10 cellular contexts compared by ENCODE assay signal in the genomic region with DNA sequence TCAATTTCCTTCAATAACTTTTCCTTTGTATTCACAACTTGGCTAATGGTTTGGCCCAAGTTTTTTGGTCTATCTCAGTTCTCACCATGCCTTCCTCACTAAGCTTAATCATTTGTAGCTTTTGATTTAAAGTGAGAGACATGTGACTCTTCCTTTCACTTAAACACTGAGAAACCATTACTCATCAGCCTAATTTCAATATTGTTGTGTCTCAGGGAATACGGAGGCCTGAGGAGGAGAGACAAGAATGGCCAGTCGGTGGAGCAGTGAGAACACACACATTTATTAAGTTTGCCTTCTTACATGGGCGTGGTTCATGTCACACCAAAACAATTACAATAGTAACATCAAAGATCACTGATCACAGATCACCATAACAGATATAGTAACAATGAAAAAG. TPM values are rescaled to one million over a fixed set of nuclear protein-coding genes. Genes with fewer than 3 reads are reported as not detected.
DNase-seq lines count a peak whose midpoint lies in the region; ATAC-seq, FAIRE-seq and TF ChIP-seq lines count a peak whose summit lies in the region.
"Had no signal": no experiment of that assay in that cellular context is flagged by ENCODE, and none has a peak within 500 bp of the region (broad histone marks: within the 10 kb centered on the region; RNA-seq: fewer than 3 reads in every experiment).

No MANE protein-coding gene starts in this region.

- peak overlapping the region; percentile 95 for H3K27ac Mint-ChIP-seq in activated CD4-positive, alpha-beta T cell treated with anti-CD3 and anti-CD28 coated beads, Interleukin-2, amount 10 ng/mL, durations not matched to agents 24 days and 14 days
- H3K27ac Mint-ChIP-seq in immature natural killer cell = peak overlapping the region; percentile 12 to 65 (median 34)
- H3K27ac Mint-ChIP-seq: neural progenitor cell had no signal

- H3K36me3 ChIP-seq in adrenal gland (replicated peaks in 1 of 2) (no peaks in the 10 kb centered on the region), pancreas (no peaks in the 10 kb centered on the region)

- H3K27me3 ChIP-seq in adrenal gland (no peaks in the 10 kb centered on the region), pancreas (no peaks in the 10 kb centered on the region)
- H3K27me3 ChIP-seq: neural progenitor cell had no signal

- TF ChIP-seq POLR2A in adrenal gland (IDR thresholded peaks at IDR 0.05) = no peak

- H3K27ac ChIP-seq in adrenal gland (no peak overlapping the region), pancreas (no peak overlapping the region), substantia nigra (ENCODE audit: low read depth, low read length, poor library complexity, severe bottlenecking) (no peak overlapping the region)
- H3K27ac ChIP-seq: neural progenitor cell had no signal

- TF ChIP-seq CTCF in adrenal gland (IDR thresholded peaks at IDR 0.05) (no peak), pancreas (IDR thresholded peaks at IDR 0.05) (no peak)

- peaks cover 54% of the 10 kb centered on the region for H3K4me1 Mint-ChIP-seq in activated CD4-positive, alpha-beta T cell treated with anti-CD3 and anti-CD28 coated beads, Interleukin-2, amount 10 ng/mL, durations not matched to agents 24 days and 14 days
- H3K4me1 Mint-ChIP-seq in immature natural killer cell = peaks cover 28 to 47% of the 10 kb centered on the region in 2 donors

- no peaks in the 10 kb centered on the region for H3K4me1 ChIP-seq in adrenal gland (replicated peaks in 1 of 2)
- no peaks in the 10 kb centered on the region for H3K4me1 ChIP-seq in pancreas

- no peak for DNase-seq in activated CD4-positive, alpha-beta T cell treated with anti-CD3 and anti-CD28 coated beads, Interleukin-2, amount 10 ng/mL, durations not matched to agents 24 days and 14 days
- DNase-seq in immature natural killer cell (peak in 1 of 3 donors; percentile 12), adrenal gland (no peak), pancreas (no peak), hippocampal formation (lab: John Stamatoyannopoulos, UW) (no peak), substantia nigra (lab: John Stamatoyannopoulos, UW) (no peak)
- DNase-seq: GF-D8 had no signal

- H3K9me3 Mint-ChIP-seq in activated CD4-positive, alpha-beta T cell treated with anti-CD3 and anti-CD28 coated beads, Interleukin-2, amount 10 ng/mL, durations not matched to agents 24 days and 14 days = peaks cover 5% of the 10 kb centered on the region
- no peaks in the 10 kb centered on the region for H3K9me3 Mint-ChIP-seq in immature natural killer cell

- FAIRE-seq in pancreas (lab: Jason Lieb, UNC) = no peak

- intact Hi-C loops in activated CD4-positive, alpha-beta T cell treated with anti-CD3 and anti-CD28 coated beads, Interleukin-2, amount 10 ng/mL, durations not matched to agents 24 days and 14 days (cut with micrococcal nuclease) = loop anchor here (1.0 to 5.0 kb wide), 14 partner anchors 38 to 1346 kb away; a partner anchor contains a TSS
- intact Hi-C loops in adrenal gland (cut with DNase I) (no loop called here), pancreas (cut with DNase I) (no loop called here)

- H3K4me3 ChIP-seq in adrenal gland (no peak overlapping the region), pancreas (no peak overlapping the region)
- H3K4me3 ChIP-seq: neural progenitor cell had no signal

- no peaks in the 10 kb centered on the region for H3K27me3 Mint-ChIP-seq in activated CD4-positive, alpha-beta T cell treated with anti-CD3 and anti-CD28 coated beads, Interleukin-2, amount 10 ng/mL, durations not matched to agents 24 days and 14 days
- peaks cover 0 to 3% (median 2%) of the 10 kb centered on the region in 3 donors for H3K27me3 Mint-ChIP-seq in immature natural killer cell (ENCODE audit: low read depth in 3 of 3)

- H3K9me3 ChIP-seq in adrenal gland (replicated peaks in 1 of 3) = no peaks in the 10 kb centered on the region
- H3K9me3 ChIP-seq in pancreas = no peaks in the 10 kb centered on the region

- ATAC-seq in GM18511 (IDR thresholded peaks at IDR 0.05; ENCODE audit: unreplicated experiment) = peak; percentile 91
- ATAC-seq in HG02759 (IDR thresholded peaks at IDR 0.05; ENCODE audit: unreplicated experiment) = peak; percentile 74
- ATAC-seq in pancreas = no peak

- 61 to 80% (median 67%) methylated on average over 3 of the region's 3 CpGs for WGBS in adrenal gland, 4 donors
- WGBS in pancreas, 2 donors = 76 to 77% methylated on average over 3 of the region's 3 CpGs

- H3K4me3 Mint-ChIP-seq in activated CD4-positive, alpha-beta T cell treated with anti-CD3 and anti-CD28 coated beads, Interleukin-2, amount 10 ng/mL, durations not matched to agents 24 days and 14 days = peak overlapping the region; percentile 72
- peak overlapping the region; percentile 21 to 65 (median 60) for H3K4me3 Mint-ChIP-seq in immature natural killer cell
- H3K4me3 Mint-ChIP-seq: neural progenitor cell had no signal

- peaks cover 40% of the 10 kb centered on the region for H3K36me3 Mint-ChIP-seq in activated CD4-positive, alpha-beta T cell treated with anti-CD3 and anti-CD28 coated beads, Interleukin-2, amount 10 ng/mL, durations not matched to agents 24 days and 14 days (ENCODE audit: low read depth)
- H3K36me3 Mint-ChIP-seq in immature natural killer cell = peaks cover 0 to 9% (median 0%) of the 10 kb centered on the region in 3 donors

RNA-seq across cellular contexts. Expression of a gene that starts 56.7 kb away (rescaled TPM):
- 30.4 and 30.7 TPM in 2 replicates for total RNA-seq in activated CD4-positive, alpha-beta T cell treated with anti-CD3 and anti-CD28 coated beads, Interleukin-2, amount 10 ng/mL, durations not matched to agents 24 days and 14 days
- 10 to 100 TPM; 21.9 to 37.8 (median 27.2) TPM for polyA plus RNA-seq in immature natural killer cell
- 1 to 10 TPM; 1.9 to 3.9 (median 2.7) TPM for total RNA-seq in adrenal gland
- 1 to 10 TPM; 1.4 to 1.8 (median 1.5) TPM for polyA plus RNA-seq in adrenal gland
- total RNA-seq in pancreas = 1 to 10 TPM in 4 of 6 donors, under 1 TPM in 2; 0.23 to 2.6 (median 1.5) TPM
- polyA plus RNA-seq in pancreas = 1 to 10 TPM in 1 of 2 donors, under 1 TPM in 1; 0.99 to 1.1 TPM

Comparison
In these comparisons a context has a peak if more than half of its experiments do, and no peak if none do; other contexts are left out.
1. ATAC-seq: peak in GM18511 (single experiment) and HG02759 (single experiment); none in pancreas (0 of 4).